28 cellular contexts compared by ENCODE assay signal in genomic region chr7:47550788-47551470, GRCh38. TPM values are rescaled to one million over a fixed set of nuclear protein-coding genes. Genes with fewer than 3 reads are reported as not detected.
A peak's percentile ranks its signal among the peaks of the same experiment; 100 is the strongest.
DNase-seq lines count a peak whose midpoint lies in the region; ATAC-seq and TF ChIP-seq lines count a peak whose summit lies in the region.
"Had no signal": no experiment of that assay in that cellular context is flagged by ENCODE, and none has a peak within 500 bp of the region (broad histone marks: within the 10 kb centered on the region; RNA-seq: fewer than 3 reads in every experiment).

No MANE protein-coding gene starts in this region.

- H3K36me3 ChIP-seq in mammary epithelial cell (ENCODE audit: insufficient read depth, low read length) (no peaks in the 10 kb centered on the region), vagina (no peaks in the 10 kb centered on the region)
- H3K36me3 ChIP-seq: right atrium auricular region had no signal

- H3K27ac ChIP-seq in mammary epithelial cell (ENCODE audit: insufficient read depth, low read depth, low read length) (no peak overlapping the region), vagina (peak overlapping the region; percentile 63)
- H3K27ac ChIP-seq: 22Rv1, lower lobe of right lung, parathyroid adenoma, SK-N-MC had no signal

- dilution Hi-C loops in mammary epithelial cell (cut with HindIII; ENCODE audit: low sequenced_read_pairs): no loop called here

- H3K9ac ChIP-seq in mammary epithelial cell (ENCODE audit: insufficient read depth, low read length): no peak overlapping the region
- H3K9ac ChIP-seq: parathyroid adenoma had no signal

- H3K27me3 Mint-ChIP-seq in MCF 10A (ENCODE audit: insufficient read depth, unreplicated experiment): no peaks in the 10 kb centered on the region
- no peaks in the 10 kb centered on the region for H3K27me3 Mint-ChIP-seq in activated CD4-positive, alpha-beta memory T cell treated with anti-CD3 and anti-CD28 coated beads, Interleukin-2, amount 10 ng/mL, durations not matched to agents 7 days and 5 days
- H3K27me3 Mint-ChIP-seq: activated CD4-positive, alpha-beta T cell treated with anti-CD3 and anti-CD28 coated beads, Interleukin-2, amount 10 ng/mL, durations not matched to agents 7 days and 5 days; activated naive CD8-positive, alpha-beta T cell treated with anti-CD3 and anti-CD28 coated beads for 36 hours; CD4-positive, alpha-beta T cell had no signal

- POLR2A ChIA-PET in MCF 10A (lab: Yijun Ruan, JAX): interaction anchor here (0.9 kb wide), 1 partner anchor 146 kb away, joined by 3 read pairs; no protein-coding TSS in a partner anchor
- POLR2A ChIA-PET in activated CD4-positive, alpha-beta memory T cell treated with anti-CD3 and anti-CD28 coated beads, Interleukin-2, amount 10 ng/mL, durations not matched to agents 7 days and 5 days (lab: Charles Lee): no interaction called here

- peak overlapping the region; percentile 12 for H3K27ac Mint-ChIP-seq in MCF 10A (ENCODE audit: low read depth, unreplicated experiment)
- H3K27ac Mint-ChIP-seq in activated CD4-positive, alpha-beta memory T cell treated with anti-CD3 and anti-CD28 coated beads, Interleukin-2, amount 10 ng/mL, durations not matched to agents 7 days and 5 days: no peak overlapping the region
- H3K27ac Mint-ChIP-seq: activated CD4-positive, alpha-beta T cell treated with anti-CD3 and anti-CD28 coated beads, Interleukin-2, amount 10 ng/mL, durations not matched to agents 7 days and 5 days; activated naive CD8-positive, alpha-beta T cell treated with anti-CD3 and anti-CD28 coated beads for 36 hours; CD4-positive, alpha-beta T cell; WTC11 had no signal

- H4K20me1 ChIP-seq in mammary epithelial cell (ENCODE audit: insufficient read depth, low read length): no peaks in the 10 kb centered on the region

- H3K4me1 ChIP-seq in mammary epithelial cell (ENCODE audit: insufficient read depth, low read length) (peaks cover 30% of the 10 kb centered on the region), vagina (peaks cover 26% of the 10 kb centered on the region)
- H3K4me1 ChIP-seq: parathyroid adenoma had no signal

- H3K4me3 ChIP-seq in mammary epithelial cell (replicated peaks in 1 of 3; ENCODE audit: insufficient read depth in 1 of 3, low read depth in 2 of 3, low read length in 3 of 3) (no peak overlapping the region), fibroblast of mammary gland (ENCODE audit: control insufficient read depth, low read depth, low read length) (no peak overlapping the region), vagina (no peak overlapping the region)
- H3K4me3 ChIP-seq: lower lobe of right lung, right atrium auricular region, SK-N-MC had no signal

- no peak overlapping the region for H3K4me2 ChIP-seq in mammary epithelial cell (ENCODE audit: insufficient read depth, low read depth, low read length)

- peak; percentile 13 for ATAC-seq in omental fat pad (ENCODE audit: low FRiP score)
- ATAC-seq: WTC11 had no signal

- TF ChIP-seq CTCF in MCF 10A (IDR thresholded peaks at IDR 0.05; ENCODE audit: unreplicated experiment) (no peak), mammary epithelial cell (conservative IDR thresholded peaks at IDR 0.05 in 1 of 2, IDR thresholded peaks at IDR 0.05 in 1 of 2; ENCODE audit: extremely low read depth in 1 of 2, insufficient read depth in 1 of 2, low read depth in 1 of 2, low read length in 2 of 2) (no peak), fibroblast of mammary gland (conservative IDR thresholded peaks at IDR 0.05; ENCODE audit: control insufficient read depth, insufficient read depth, low read depth, low read length) (no peak), omental fat pad (IDR thresholded peaks at IDR 0.05) (no peak), vagina (IDR thresholded peaks at IDR 0.05) (no peak)

- BruUV-seq in MCF 10A (replicated peaks; lab: Mats Ljungman, UMichigan): no TSS peak
- BruUV-seq in mammary epithelial cell (replicated peaks; lab: Mats Ljungman, UMichigan): no TSS peak

- H2AFZ ChIP-seq in mammary epithelial cell (ENCODE audit: low read depth, low read length): no peak overlapping the region
- H2AFZ ChIP-seq: parathyroid adenoma had no signal

- WGBS in mammary epithelial cell (ENCODE audit: low coverage, missing lambda C conversion rate): 90% methylated on average over 7 of the region's 11 CpGs

- H3K27me3 ChIP-seq in mammary epithelial cell (ENCODE audit: insufficient read depth, low read length) (no peaks in the 10 kb centered on the region), vagina (no peaks in the 10 kb centered on the region)
- H3K27me3 ChIP-seq: right atrium auricular region had no signal

- CTCF ChIA-PET in MCF 10A (lab: Yijun Ruan, JAX): interaction anchor here (0.6 to 1.0 kb wide), 3 partner anchors 22 to 241 kb away, joined by 3 to 4 read pairs (median 3); no protein-coding TSS in a partner anchor
- CTCF ChIA-PET in mammary epithelial cell (lab: Charles Lee; ENCODE audit: low non-redundant PET): no interaction called here
- CTCF ChIA-PET in activated CD4-positive, alpha-beta memory T cell treated with anti-CD3 and anti-CD28 coated beads, Interleukin-2, amount 10 ng/mL, durations not matched to agents 7 days and 5 days (lab: Charles Lee): no interaction called here

- in situ Hi-C loops in mammary epithelial cell (cut with MboI; ENCODE audit: low sequenced_read_pairs in 2 of 2): no loop called here

- no peaks in the 10 kb centered on the region for H3K9me3 ChIP-seq in mammary epithelial cell (replicated peaks; ENCODE audit: insufficient read depth, low read length)
- H3K9me3 ChIP-seq in vagina: no peaks in the 10 kb centered on the region
- H3K9me3 ChIP-seq: lower lobe of right lung, right atrium auricular region had no signal

- peaks cover 31% of the 10 kb centered on the region for H3K36me3 Mint-ChIP-seq in MCF 10A (ENCODE audit: insufficient read depth, unreplicated experiment)
- H3K36me3 Mint-ChIP-seq in activated CD4-positive, alpha-beta memory T cell treated with anti-CD3 and anti-CD28 coated beads, Interleukin-2, amount 10 ng/mL, durations not matched to agents 7 days and 5 days (ENCODE audit: low read depth): no peaks in the 10 kb centered on the region
- H3K36me3 Mint-ChIP-seq: activated naive CD8-positive, alpha-beta T cell treated with anti-CD3 and anti-CD28 coated beads for 36 hours had no signal

- TF ChIP-seq POLR2A in vagina (IDR thresholded peaks at IDR 0.05): no peak

- no peak for DNase-seq in MCF 10A (ENCODE audit: unreplicated experiment)
- DNase-seq in mammary epithelial cell: no peak
- DNase-seq in fibroblast of mammary gland (ENCODE audit: low read depth): peak; percentile 29
- no peak for DNase-seq in omental fat pad (ENCODE audit: low spot score)
- no peak for DNase-seq in vagina (ENCODE audit: extremely low spot score in 2 of 2)
- no peak for DNase-seq in NCI-H2171 treated with DMSO at 0.1 percent for 48 hours (lab: John Stamatoyannopoulos, UW)
- DNase-seq in activated CD4-positive, alpha-beta memory T cell treated with anti-CD3 and anti-CD28 coated beads, Interleukin-2, amount 10 ng/mL, durations not matched to agents 7 days and 5 days: no peak
- DNase-seq in NCI-H1417 treated with DMSO at 0.1 percent for 48 hours (lab: John Stamatoyannopoulos, UW): no peak
- DNase-seq: activated CD4-positive, alpha-beta T cell treated with anti-CD3 and anti-CD28 coated beads, Interleukin-2, amount 10 ng/mL, durations not matched to agents 7 days and 5 days; activated effector memory CD4-positive, alpha-beta T cell treated with anti-CD3 and anti-CD28 coated beads, Interleukin-2, amount 50 U/mL, for 16 hours; activated naive CD8-positive, alpha-beta T cell treated with anti-CD3 and anti-CD28 coated beads for 36 hours; activated T-cell treated with anti-CD3 and anti-CD28 coated beads, Interleukin-2, amount 50 U/mL, for 1 hour; anterior cingulate cortex; CD4-positive, alpha-beta T cell; erythroblast; GOT3; head of caudate nucleus; lower lobe of right lung; NCI-H2029; NCI-H526; stimulated activated CD4-positive, alpha-beta T cell treated with anti-CD3 and anti-CD28 coated beads, Interleukin-2, amount 100 ng/mL, for 48 hours; T-helper 1 cell had no signal

- no peaks in the 10 kb centered on the region for H3K9me3 Mint-ChIP-seq in MCF 10A (ENCODE audit: unreplicated experiment)
- H3K9me3 Mint-ChIP-seq in activated CD4-positive, alpha-beta memory T cell treated with anti-CD3 and anti-CD28 coated beads, Interleukin-2, amount 10 ng/mL, durations not matched to agents 7 days and 5 days: no peaks in the 10 kb centered on the region
- H3K9me3 Mint-ChIP-seq: activated CD4-positive, alpha-beta T cell treated with anti-CD3 and anti-CD28 coated beads, Interleukin-2, amount 10 ng/mL, durations not matched to agents 7 days and 5 days; activated naive CD8-positive, alpha-beta T cell treated with anti-CD3 and anti-CD28 coated beads for 36 hours; CD4-positive, alpha-beta T cell; type B pancreatic cell had no signal

- intact Hi-C loops in MCF 10A (cut with micrococcal nuclease): no loop called here
- intact Hi-C loops in mammary epithelial cell (cut with micrococcal nuclease): no loop called here
- intact Hi-C loops in vagina (cut with DNase I): no loop called here

- H3K79me2 ChIP-seq in mammary epithelial cell (ENCODE audit: insufficient read depth, low read length): peaks cover 16% of the 10 kb centered on the region

- H3K4me1 Mint-ChIP-seq in MCF 10A (ENCODE audit: insufficient read depth, unreplicated experiment): peaks cover 52% of the 10 kb centered on the region
- H3K4me1 Mint-ChIP-seq in activated CD4-positive, alpha-beta memory T cell treated with anti-CD3 and anti-CD28 coated beads, Interleukin-2, amount 10 ng/mL, durations not matched to agents 7 days and 5 days: no peaks in the 10 kb centered on the region
- H3K4me1 Mint-ChIP-seq: activated CD4-positive, alpha-beta T cell treated with anti-CD3 and anti-CD28 coated beads, Interleukin-2, amount 10 ng/mL, durations not matched to agents 7 days and 5 days; activated naive CD8-positive, alpha-beta T cell treated with anti-CD3 and anti-CD28 coated beads for 36 hours had no signal

- no peak overlapping the region for H3K4me3 Mint-ChIP-seq in MCF 10A (ENCODE audit: unreplicated experiment)
- H3K4me3 Mint-ChIP-seq in activated CD4-positive, alpha-beta memory T cell treated with anti-CD3 and anti-CD28 coated beads, Interleukin-2, amount 10 ng/mL, durations not matched to agents 7 days and 5 days: no peak overlapping the region
- H3K4me3 Mint-ChIP-seq: activated CD4-positive, alpha-beta T cell treated with anti-CD3 and anti-CD28 coated beads, Interleukin-2, amount 10 ng/mL, durations not matched to agents 7 days and 5 days; activated naive CD8-positive, alpha-beta T cell treated with anti-CD3 and anti-CD28 coated beads for 36 hours; CD4-positive, alpha-beta T cell; type B pancreatic cell; WTC11 had no signal

RNA-seq across cellular contexts. Expression of gene TNS3, which starts 31.0 kb away (rescaled TPM):
- total RNA-seq in MCF 10A (2022): 30.1 and 33.3 TPM in 2 replicates
- total RNA-seq in mammary epithelial cell: 10 to 100 TPM; 15.0 to 43.5 TPM
- polyA plus RNA-seq in mammary epithelial cell: 12.9 TPM
- 27.8 TPM for polyA minus RNA-seq in mammary epithelial cell
- 100 to 1,000 TPM in 2 of 4 donors, 10 to 100 TPM in 2; 70.9 to 112 (median 98.6) TPM for total RNA-seq in omental fat pad
- total RNA-seq in vagina: 36.8 TPM
- total RNA-seq in activated CD4-positive, alpha-beta memory T cell treated with anti-CD3 and anti-CD28 coated beads, Interleukin-2, amount 10 ng/mL, durations not matched to agents 7 days and 5 days: under 1 TPM; 0.15 to 0.18 TPM
- total RNA-seq: activated CD4-positive, alpha-beta T cell treated with anti-CD3 and anti-CD28 coated beads, Interleukin-2, amount 10 ng/mL, durations not matched to agents 7 days and 5 days had no signal

Comparison
In these comparisons a context has a peak if more than half of its experiments do, and no peak if none do; other contexts are left out.
1. RNA of gene TNS3, which starts 31.0 kb away (total RNA-seq): 70.9 to 112 TPM in omental fat pad, 15.0 to 43.5 TPM in mammary epithelial cell, 36.8 TPM in vagina (single experiment) and 30.1 to 33.3 TPM in MCF 10A; 0.15 to 0.18 TPM in activated CD4-positive, alpha-beta memory T cell treated with anti-CD3 and anti-CD28 coated beads, Interleukin-2, amount 10 ng/mL, durations not matched to agents 7 days and 5 days; every median in the first group is over 10 times any median in the second.